22 cellular contexts compared by ENCODE assay signal in the genomic region with DNA sequence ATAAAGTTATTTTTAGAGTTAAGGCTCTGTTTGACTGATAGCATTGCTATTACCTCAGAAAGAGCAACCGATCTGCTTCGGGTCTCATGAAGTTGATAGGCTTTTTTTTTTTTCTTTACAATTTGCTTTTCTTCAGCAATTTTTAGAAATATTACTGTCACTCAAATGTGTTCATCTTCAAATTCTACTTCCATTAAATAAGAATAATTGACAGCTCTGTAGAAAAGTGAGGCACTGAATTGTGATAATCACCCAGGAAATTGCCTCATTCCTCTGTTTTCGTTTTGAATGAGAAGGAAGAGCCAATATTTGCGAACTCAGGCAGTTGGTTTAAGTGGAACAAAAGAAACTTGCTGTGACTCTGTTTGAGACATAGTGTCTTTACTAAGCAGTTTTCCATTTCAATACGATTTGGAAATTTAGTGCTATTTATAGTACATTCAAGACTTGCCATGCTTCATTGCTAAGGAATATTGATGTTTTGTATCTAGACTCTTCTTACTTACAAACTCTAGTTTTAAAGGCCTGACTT.
"Had no signal": no experiment of that assay in that cellular context is flagged by ENCODE, and none has a peak within 500 bp of the region (broad histone marks: within the 10 kb centered on the region; RNA-seq: fewer than 3 reads in every experiment).

No MANE protein-coding gene starts in this region.

- H3K4me1 ChIP-seq: tibial nerve, uterus had no signal

- H3K4me3 ChIP-seq: coronary artery, skin epidermis, tibial nerve, uterus had no signal

- ATAC-seq: natural killer cell; right cardiac atrium; stimulated activated naive B cell treated with anti-CD40 and anti-IgM and Interleukin-4, amounts not matched to agents 10 μg/mL and 1 μg/mL and 100 μg/mL, for 72 hours had no signal

- H3K36me3 ChIP-seq: tibial nerve, uterus had no signal

- H3K9me3 ChIP-seq: tibial nerve, uterus had no signal

- H3K27ac ChIP-seq: coronary artery, skin epidermis, tibial nerve, uterus had no signal

- DNase-seq: activated B cell treated with CpG ODN at 0.5 μM for 24 hours; activated CD4-positive, alpha-beta T cell treated with anti-CD3 and anti-CD28 coated beads, Interleukin-2, amount 10 ng/mL, durations not matched to agents 7 days and 5 days; activated CD8-positive, alpha-beta memory T cell treated with anti-CD3 and anti-CD28 coated beads for 24 hours; activated gamma-delta T cell treated with Interleukin-2 at 50 U/mL for 16 hours; activated naive CD8-positive, alpha-beta T cell treated with anti-CD3 and anti-CD28 coated beads for 36 hours; amygdala; central memory CD4-positive, alpha-beta T cell; foreskin fibroblast; glutamatergic neuron; hypothalamus; immature natural killer cell; mesendoderm; natural killer cell; occipital lobe; right cardiac atrium; stimulated activated CD4-positive, alpha-beta T cell treated with anti-CD3 and anti-CD28 coated beads, Interleukin-15, amount 100 ng/mL, for 24 hours; stimulated activated CD4-positive, alpha-beta T cell treated with anti-CD3 and anti-CD28 coated beads, Interleukin-4, amount 100 ng/mL, for 1 hour; stimulated activated naive B cell treated with anti-CD40 and anti-IgM and Interleukin-4, amounts not matched to agents 10 μg/mL and 1 μg/mL and 100 μg/mL, for 72 hours; uterus had no signal

- H3K27me3 ChIP-seq: tibial nerve, uterus had no signal
